In genomic region chr22:44024288-44024908, GRCh38 we compare ENCODE assay signal across 8 cellular contexts. TPM values are rescaled to one million over a fixed set of nuclear protein-coding genes. Genes with fewer than 3 reads are reported as not detected.
DNase-seq lines count a peak whose midpoint lies in the region; ATAC-seq and TF ChIP-seq lines count a peak whose summit lies in the region.

TSS of gene PARVB (plus strand) at chr22:44024302. CDS start at chr22:44024340, 38 bp downstream.

- ATAC-seq in GM21737 (IDR thresholded peaks at IDR 0.05; ENCODE audit: unreplicated experiment), result no peak

- H3K9me3 ChIP-seq in DOHH2 (ENCODE audit: control insufficient read depth, insufficient read depth, low read length) (no peaks in the 10 kb centered on the region), ovary (no peaks in the 10 kb centered on the region)

- peak within 1 kb of the TSS; percentile 85 for H3K4me2 ChIP-seq in DOHH2 (ENCODE audit: low read length)

- H3K4me3 ChIP-seq in DOHH2 (ENCODE audit: low read length) (peak within 1 kb of the TSS; percentile 54), ovary (peak within 1 kb of the TSS; percentile 56)

- no peaks in the 10 kb centered on the region; the same call in 1 of the 2 replicates for H3F3A ChIP-seq in DOHH2 (ENCODE audit: control insufficient read depth, insufficient read depth)

- no peaks in the 10 kb centered on the region for H3K9me3 Mint-ChIP-seq in activated T-helper 1 cell treated with anti-CD3 and anti-CD28 coated beads, Interleukin-12 subunit alpha, Interleukin-12 subunit beta, Interleukin-2, Interleukin-4 antibody, amounts not matched to agents 30 ng/mL and 10 ng/mL and 1 ng/mL, durations not matched to agents 14 hours and 24 hours and 36 hours
- H3K9me3 Mint-ChIP-seq in glutamatergic neuron (ENCODE audit: unreplicated experiment), result peaks cover 6% of the 10 kb centered on the region

- H3K4me1 ChIP-seq in DOHH2 (ENCODE audit: control insufficient read depth, low read length) (peaks cover 47% of the 10 kb centered on the region), ovary (ENCODE audit: insufficient read depth) (peaks cover 5% of the 10 kb centered on the region)

- peaks cover 36% of the 10 kb centered on the region for H3K27me3 ChIP-seq in DOHH2 (ENCODE audit: control insufficient read depth, low read length)
- no peaks in the 10 kb centered on the region for H3K27me3 ChIP-seq in ovary

- H4K20me1 ChIP-seq in DOHH2 (ENCODE audit: control insufficient read depth, insufficient read depth, low read depth, low read length), result no peaks in the 10 kb centered on the region

- H3K36me3 ChIP-seq in DOHH2 (ENCODE audit: control insufficient read depth, low read length) (no peaks in the 10 kb centered on the region), ovary (no peaks in the 10 kb centered on the region)

- H3K27ac Mint-ChIP-seq in activated T-helper 1 cell treated with anti-CD3 and anti-CD28 coated beads, Interleukin-12 subunit alpha, Interleukin-12 subunit beta, Interleukin-2, Interleukin-4 antibody, amounts not matched to agents 30 ng/mL and 10 ng/mL and 1 ng/mL, durations not matched to agents 14 hours and 24 hours and 36 hours, result peak within 1 kb of the TSS; percentile 95
- H3K27ac Mint-ChIP-seq in glutamatergic neuron (ENCODE audit: unreplicated experiment), result no peak within 1 kb of the TSS

- H3K27ac ChIP-seq in DOHH2 (ENCODE audit: low read depth, low read length) (peak within 1 kb of the TSS; percentile 35; the same call in 1 of the 2 replicates), ovary (peak within 1 kb of the TSS; percentile 57 to 68)

- peaks cover 53% of the 10 kb centered on the region for H3K4me1 Mint-ChIP-seq in activated T-helper 1 cell treated with anti-CD3 and anti-CD28 coated beads, Interleukin-12 subunit alpha, Interleukin-12 subunit beta, Interleukin-2, Interleukin-4 antibody, amounts not matched to agents 30 ng/mL and 10 ng/mL and 1 ng/mL, durations not matched to agents 14 hours and 24 hours and 36 hours (ENCODE audit: low read depth)
- peaks cover 2% of the 10 kb centered on the region for H3K4me1 Mint-ChIP-seq in glutamatergic neuron (ENCODE audit: low read depth, unreplicated experiment)

- peaks cover 27% of the 10 kb centered on the region for H3K36me3 Mint-ChIP-seq in activated T-helper 1 cell treated with anti-CD3 and anti-CD28 coated beads, Interleukin-12 subunit alpha, Interleukin-12 subunit beta, Interleukin-2, Interleukin-4 antibody, amounts not matched to agents 30 ng/mL and 10 ng/mL and 1 ng/mL, durations not matched to agents 14 hours and 24 hours and 36 hours (ENCODE audit: low read depth)
- H3K36me3 Mint-ChIP-seq in glutamatergic neuron (ENCODE audit: unreplicated experiment), result no peaks in the 10 kb centered on the region

- DNase-seq in HuH-7 (ENCODE audit: low spot score) (peak; percentile 36), glutamatergic neuron (peak; percentile 33), ovary (peak; percentile 28 to 61 (median 48)), cerebellar nuclear complex (lab: John Stamatoyannopoulos, UW) (no peak), 8988T (no peak)
- DNase-seq in activated T-helper 1 cell treated with anti-CD3 and anti-CD28 coated beads, Interleukin-12 subunit alpha, Interleukin-12 subunit beta, Interleukin-2, Interleukin-4 antibody, amounts not matched to agents 30 ng/mL and 10 ng/mL and 1 ng/mL, durations not matched to agents 14 hours and 24 hours and 36 hours (ENCODE audit: low spot score), result peak; percentile 22

- no peaks in the 10 kb centered on the region for H3K27me3 Mint-ChIP-seq in activated T-helper 1 cell treated with anti-CD3 and anti-CD28 coated beads, Interleukin-12 subunit alpha, Interleukin-12 subunit beta, Interleukin-2, Interleukin-4 antibody, amounts not matched to agents 30 ng/mL and 10 ng/mL and 1 ng/mL, durations not matched to agents 14 hours and 24 hours and 36 hours (ENCODE audit: insufficient read depth)
- peaks cover 4% of the 10 kb centered on the region for H3K27me3 Mint-ChIP-seq in glutamatergic neuron (ENCODE audit: unreplicated experiment)

- TF ChIP-seq POLR2A in ovary (IDR thresholded peaks at IDR 0.05), result no peak

- WGBS in ovary, 3 donors, result 1 to 2% (median 2%) methylated on average over 66 to 82 of the region's 82 CpGs

- TF ChIP-seq EP300 in ovary (IDR thresholded peaks at IDR 0.05), result no peak

- H3K4me3 Mint-ChIP-seq in activated T-helper 1 cell treated with anti-CD3 and anti-CD28 coated beads, Interleukin-12 subunit alpha, Interleukin-12 subunit beta, Interleukin-2, Interleukin-4 antibody, amounts not matched to agents 30 ng/mL and 10 ng/mL and 1 ng/mL, durations not matched to agents 14 hours and 24 hours and 36 hours, result peak within 1 kb of the TSS; percentile 94
- peak within 1 kb of the TSS; percentile 84 for H3K4me3 Mint-ChIP-seq in glutamatergic neuron (ENCODE audit: unreplicated experiment)

- no peaks in the 10 kb centered on the region for H3K9me2 ChIP-seq in DOHH2 (replicated peaks; ENCODE audit: control insufficient read depth, low read length)

- H3K79me2 ChIP-seq in DOHH2 (ENCODE audit: control insufficient read depth, low read length), result no peaks in the 10 kb centered on the region

- TF ChIP-seq CTCF in DOHH2 (IDR thresholded peaks at IDR 0.05; ENCODE audit: low read depth, low read length, poor library complexity, severe bottlenecking) (no peak), glutamatergic neuron (IDR thresholded peaks at IDR 0.05; ENCODE audit: partially characterized antibody, unreplicated experiment) (no peak), ovary (IDR thresholded peaks at IDR 0.05) (no peak)

- intact Hi-C loops in activated T-helper 1 cell treated with anti-CD3 and anti-CD28 coated beads, Interleukin-12 subunit alpha, Interleukin-12 subunit beta, Interleukin-2, Interleukin-4 antibody, amounts not matched to agents 30 ng/mL and 10 ng/mL and 1 ng/mL, durations not matched to agents 14 hours and 24 hours and 36 hours (cut with micrococcal nuclease), result loop anchor here (2.0 to 10.0 kb wide), 3 partner anchors 56 to 160 kb away; partner anchors contain the start of genes PARVG and SAMM50
- intact Hi-C loops in ovary (cut with DNase I), result no loop called here

RNA-seq across cellular contexts. Expression of gene PARVB, which starts in this region (rescaled TPM):
- 91.6 and 91.7 TPM in 2 replicates for total RNA-seq in activated T-helper 1 cell treated with anti-CD3 and anti-CD28 coated beads, Interleukin-12 subunit alpha, Interleukin-12 subunit beta, Interleukin-2, Interleukin-4 antibody, amounts not matched to agents 30 ng/mL and 10 ng/mL and 1 ng/mL, durations not matched to agents 14 hours and 24 hours and 36 hours
- total RNA-seq in glutamatergic neuron (ENCODE audit: unreplicated experiment) (7.7 TPM), ovary (10 to 100 TPM; 12.3 to 62.9 (median 40.0) TPM)
- 10 to 100 TPM; 23.0 to 29.6 TPM for polyA plus RNA-seq in ovary

Comparison
In these comparisons a context has a peak if more than half of its experiments do, and no peak if none do; other contexts are left out.
1. DNase-seq: peak in HuH-7 (single experiment), activated T-helper 1 cell treated with anti-CD3 and anti-CD28 coated beads, Interleukin-12 subunit alpha, Interleukin-12 subunit beta, Interleukin-2, Interleukin-4 antibody, amounts not matched to agents 30 ng/mL and 10 ng/mL and 1 ng/mL, durations not matched to agents 14 hours and 24 hours and 36 hours (single experiment), glutamatergic neuron (single experiment) and ovary (5 of 5); none in cerebellar nuclear complex (0 of 2) and 8988T (single experiment).